Comparison of ENCODE assay signal across 18 cellular contexts in genomic region chr2:86042256-86043168, GRCh38.
A peak's percentile ranks its signal among the peaks of the same experiment; 100 is the strongest.
DNase-seq lines count a peak whose midpoint lies in the region; ATAC-seq, FAIRE-seq and TF ChIP-seq lines count a peak whose summit lies in the region.
"Had no signal": no experiment of that assay in that cellular context is flagged by ENCODE, and none has a peak within 500 bp of the region (broad histone marks: within the 10 kb centered on the region; RNA-seq: fewer than 3 reads in every experiment).

No MANE protein-coding gene starts in this region.

- H3K4me3 ChIP-seq in CD4-positive, alpha-beta memory T cell (ENCODE audit: low read length in 2 of 2): no peak overlapping the region
- H3K4me3 ChIP-seq in astrocyte (ENCODE audit: insufficient read depth, low read depth, low read length) (no peak overlapping the region), gastroesophageal sphincter (no peak overlapping the region)
- H3K4me3 ChIP-seq: esophagus muscularis mucosa, MG63, upper lobe of left lung had no signal

- H3K9me3 ChIP-seq in CD4-positive, alpha-beta memory T cell (ENCODE audit: control insufficient read depth in 1 of 2, low read length in 2 of 2): no peaks in the 10 kb centered on the region
- H3K9me3 ChIP-seq in astrocyte (ENCODE audit: insufficient read depth, low read depth, low read length) (no peaks in the 10 kb centered on the region), gastroesophageal sphincter (no peaks in the 10 kb centered on the region)
- H3K9me3 ChIP-seq: esophagus muscularis mucosa, MG63, upper lobe of left lung had no signal

- DNase-seq in activated CD4-positive, alpha-beta T cell treated with anti-CD3 and anti-CD28 coated beads, Interleukin-2, amount 10 ng/mL, durations not matched to agents 7 days and 5 days: no peak
- no peak for DNase-seq in activated CD4-positive, alpha-beta T cell treated with anti-CD3 and anti-CD28 coated beads, Interleukin-2, amount 10 ng/mL, durations not matched to agents 24 days and 14 days
- DNase-seq in CD4-positive, alpha-beta memory T cell: no peak
- no peak for DNase-seq in astrocyte (ENCODE audit: low read depth)
- DNase-seq in posterior vena cava (ENCODE audit: low spot score): peak; percentile 34
- no peak for DNase-seq in NCI-H524 treated with DMSO at 0.1 percent for 48 hours (lab: John Stamatoyannopoulos, UW)
- DNase-seq in AG08396 (ENCODE audit: low spot score): no peak
- DNase-seq: activated CD4-positive, alpha-beta T cell treated with anti-CD3 and anti-CD28 coated beads, Interleukin-2, amount 50 U/mL, for 1 hour; DMS79 treated with DMSO at 0.1 percent for 48 hours; mesendoderm; MG63; NCI-H1930; NCI-H524; upper lobe of left lung had no signal

- H3K27ac ChIP-seq in CD4-positive, alpha-beta memory T cell (ENCODE audit: low read depth, low read length): no peak overlapping the region
- H3K27ac ChIP-seq in astrocyte (ENCODE audit: low read depth, low read length) (no peak overlapping the region), gastroesophageal sphincter (no peak overlapping the region)
- H3K27ac ChIP-seq: C4-2B, esophagus muscularis mucosa had no signal

- H3K4me1 ChIP-seq in CD4-positive, alpha-beta memory T cell (ENCODE audit: insufficient read depth, low read length): peaks cover 46% of the 10 kb centered on the region
- H3K4me1 ChIP-seq in astrocyte (ENCODE audit: insufficient read depth, low read length) (peaks cover 11% of the 10 kb centered on the region), gastroesophageal sphincter (peaks cover 0 to 19% (median 12%) of the 10 kb centered on the region in 3 donors)

- H3K9me3 Mint-ChIP-seq in activated CD4-positive, alpha-beta T cell treated with anti-CD3 and anti-CD28 coated beads, Interleukin-2, amount 10 ng/mL, durations not matched to agents 7 days and 5 days: no peaks in the 10 kb centered on the region
- H3K9me3 Mint-ChIP-seq in activated CD4-positive, alpha-beta T cell treated with anti-CD3 and anti-CD28 coated beads, Interleukin-2, amount 10 ng/mL, durations not matched to agents 24 days and 14 days: no peaks in the 10 kb centered on the region
- H3K9me3 Mint-ChIP-seq in CD4-positive, alpha-beta memory T cell: peaks cover 0 to 3% (median 0%) of the 10 kb centered on the region in 8 donors
- H3K9me3 Mint-ChIP-seq in astrocyte (ENCODE audit: unreplicated experiment): no peaks in the 10 kb centered on the region
- H3K9me3 Mint-ChIP-seq: dendritic cell treated with granulocyte-macrophage colony-stimulating factor and Interleukin-4, amounts not matched to agents 40 ng/mL and 50 ng/mL, for 4 days had no signal

- TF ChIP-seq EP300 in gastroesophageal sphincter (IDR thresholded peaks at IDR 0.05): no peak

- H3K9ac ChIP-seq in astrocyte (ENCODE audit: low read length): no peak overlapping the region

- H3K27me3 Mint-ChIP-seq in activated CD4-positive, alpha-beta T cell treated with anti-CD3 and anti-CD28 coated beads, Interleukin-2, amount 10 ng/mL, durations not matched to agents 7 days and 5 days: no peaks in the 10 kb centered on the region
- no peaks in the 10 kb centered on the region for H3K27me3 Mint-ChIP-seq in activated CD4-positive, alpha-beta T cell treated with anti-CD3 and anti-CD28 coated beads, Interleukin-2, amount 10 ng/mL, durations not matched to agents 24 days and 14 days
- H3K27me3 Mint-ChIP-seq in CD4-positive, alpha-beta memory T cell: peaks cover 0 to 2% of the 10 kb centered on the region in 2 donors
- no peaks in the 10 kb centered on the region for H3K27me3 Mint-ChIP-seq in astrocyte (ENCODE audit: low read depth, unreplicated experiment)
- H3K27me3 Mint-ChIP-seq: dendritic cell treated with granulocyte-macrophage colony-stimulating factor and Interleukin-4, amounts not matched to agents 40 ng/mL and 50 ng/mL, for 4 days had no signal

- no peaks in the 10 kb centered on the region for H4K20me1 ChIP-seq in astrocyte (ENCODE audit: insufficient read depth, low read length)

- peaks cover 52% of the 10 kb centered on the region for H3K4me1 Mint-ChIP-seq in activated CD4-positive, alpha-beta T cell treated with anti-CD3 and anti-CD28 coated beads, Interleukin-2, amount 10 ng/mL, durations not matched to agents 7 days and 5 days
- H3K4me1 Mint-ChIP-seq in activated CD4-positive, alpha-beta T cell treated with anti-CD3 and anti-CD28 coated beads, Interleukin-2, amount 10 ng/mL, durations not matched to agents 24 days and 14 days: peaks cover 50% of the 10 kb centered on the region
- peaks cover 38 to 53% (median 45%) of the 10 kb centered on the region in 4 donors for H3K4me1 Mint-ChIP-seq in CD4-positive, alpha-beta memory T cell
- peaks cover 15% of the 10 kb centered on the region for H3K4me1 Mint-ChIP-seq in astrocyte (ENCODE audit: low read depth, unreplicated experiment)

- CTCF ChIA-PET in activated CD4-positive, alpha-beta T cell treated with anti-CD3 and anti-CD28 coated beads, Interleukin-2, amount 10 ng/mL, durations not matched to agents 7 days and 5 days (lab: Charles Lee): interaction anchor here (0.6 to 1.9 kb wide), 8 partner anchors 8 to 426 kb away, joined by 3 to 5 read pairs (median 4); no protein-coding TSS in a partner anchor
- CTCF ChIA-PET in CD4-positive, alpha-beta memory T cell (lab: Charles Lee; ENCODE audit: partially characterized antibody): interaction anchor here (0.9 to 9.9 kb wide), 9 partner anchors 13 to 213 kb away, joined by 4 to 150 read pairs (median 6); partner anchors contain the start of gene ST3GAL5

- peaks cover 58% of the 10 kb centered on the region for H3K36me3 Mint-ChIP-seq in activated CD4-positive, alpha-beta T cell treated with anti-CD3 and anti-CD28 coated beads, Interleukin-2, amount 10 ng/mL, durations not matched to agents 7 days and 5 days (ENCODE audit: low read depth)
- peaks cover 83% of the 10 kb centered on the region for H3K36me3 Mint-ChIP-seq in activated CD4-positive, alpha-beta T cell treated with anti-CD3 and anti-CD28 coated beads, Interleukin-2, amount 10 ng/mL, durations not matched to agents 24 days and 14 days (ENCODE audit: low read depth)
- peaks cover 36 to 60% of the 10 kb centered on the region in 2 donors for H3K36me3 Mint-ChIP-seq in CD4-positive, alpha-beta memory T cell
- peaks cover 44% of the 10 kb centered on the region for H3K36me3 Mint-ChIP-seq in astrocyte (ENCODE audit: low read depth, unreplicated experiment)

- 92 to 94% methylated on average over 6 to 9 of the region's 12 CpGs for WGBS in gastroesophageal sphincter (ENCODE audit: low coverage in 1 of 2), 2 donors

- H3K4me2 ChIP-seq in astrocyte (ENCODE audit: low read length): no peak overlapping the region

- H2AFZ ChIP-seq in astrocyte (ENCODE audit: low read depth, low read length): no peak overlapping the region

- intact Hi-C loops in activated CD4-positive, alpha-beta T cell treated with anti-CD3 and anti-CD28 coated beads, Interleukin-2, amount 10 ng/mL, durations not matched to agents 24 days and 14 days (cut with micrococcal nuclease): no loop called here
- intact Hi-C loops in CD4-positive, alpha-beta memory T cell (cut with micrococcal nuclease): no loop called here
- intact Hi-C loops in posterior vena cava (cut with DNase I): no loop called here

- ATAC-seq in gastroesophageal sphincter: no peak

- no peak for FAIRE-seq in astrocyte (lab: Jason Lieb, UNC)

- H3K79me2 ChIP-seq in astrocyte (ENCODE audit: insufficient read depth, low read length): no peaks in the 10 kb centered on the region

- H3K27me3 ChIP-seq in CD4-positive, alpha-beta memory T cell (ENCODE audit: insufficient read depth, low read length): no peaks in the 10 kb centered on the region
- H3K27me3 ChIP-seq in astrocyte (ENCODE audit: insufficient read depth, low read length): no peaks in the 10 kb centered on the region
- no peaks in the 10 kb centered on the region for H3K27me3 ChIP-seq in gastroesophageal sphincter
- H3K27me3 ChIP-seq: esophagus muscularis mucosa, MG63, upper lobe of left lung had no signal

- POLR2A ChIA-PET in activated CD4-positive, alpha-beta T cell treated with anti-CD3 and anti-CD28 coated beads, Interleukin-2, amount 10 ng/mL, durations not matched to agents 7 days and 5 days (lab: Charles Lee): interaction anchor here (0.6 kb wide), 1 partner anchor 399 kb away, joined by 3 read pairs; no protein-coding TSS in a partner anchor
- POLR2A ChIA-PET in CD4-positive, alpha-beta memory T cell (lab: Charles Lee; ENCODE audit: partially characterized antibody): interaction anchor here (1.6 to 2.2 kb wide), 2 partner anchors 48 to 189 kb away, joined by 5 to 7 read pairs; no protein-coding TSS in a partner anchor

- no peak for TF ChIP-seq POLR2A in gastroesophageal sphincter (IDR thresholded peaks at IDR 0.05)

- H3K27ac Mint-ChIP-seq in activated CD4-positive, alpha-beta T cell treated with anti-CD3 and anti-CD28 coated beads, Interleukin-2, amount 10 ng/mL, durations not matched to agents 7 days and 5 days: peak overlapping the region; percentile 74
- no peak overlapping the region for H3K27ac Mint-ChIP-seq in activated CD4-positive, alpha-beta T cell treated with anti-CD3 and anti-CD28 coated beads, Interleukin-2, amount 10 ng/mL, durations not matched to agents 24 days and 14 days
- H3K27ac Mint-ChIP-seq in CD4-positive, alpha-beta memory T cell: peak overlapping the region; percentile 63 to 100 (median 96)
- peak overlapping the region; percentile 41 for H3K27ac Mint-ChIP-seq in astrocyte (ENCODE audit: unreplicated experiment)
- H3K27ac Mint-ChIP-seq: dendritic cell treated with granulocyte-macrophage colony-stimulating factor and Interleukin-4, amounts not matched to agents 40 ng/mL and 50 ng/mL, for 4 days had no signal

- H3K4me3 Mint-ChIP-seq in activated CD4-positive, alpha-beta T cell treated with anti-CD3 and anti-CD28 coated beads, Interleukin-2, amount 10 ng/mL, durations not matched to agents 7 days and 5 days: no peak overlapping the region
- no peak overlapping the region for H3K4me3 Mint-ChIP-seq in activated CD4-positive, alpha-beta T cell treated with anti-CD3 and anti-CD28 coated beads, Interleukin-2, amount 10 ng/mL, durations not matched to agents 24 days and 14 days
- H3K4me3 Mint-ChIP-seq in CD4-positive, alpha-beta memory T cell: peak overlapping the region in 3 of 8 donors; percentile 4 to 46 (median 29)
- H3K4me3 Mint-ChIP-seq in astrocyte (ENCODE audit: unreplicated experiment): no peak overlapping the region
- H3K4me3 Mint-ChIP-seq: dendritic cell treated with granulocyte-macrophage colony-stimulating factor and Interleukin-4, amounts not matched to agents 40 ng/mL and 50 ng/mL, for 4 days had no signal

- H3K36me3 ChIP-seq in CD4-positive, alpha-beta memory T cell (ENCODE audit: insufficient read depth, low read length): peaks cover 36% of the 10 kb centered on the region
- H3K36me3 ChIP-seq in astrocyte (ENCODE audit: insufficient read depth, low read length): peaks cover 42% of the 10 kb centered on the region
- H3K36me3 ChIP-seq in gastroesophageal sphincter: peaks cover 0 to 94% of the 10 kb centered on the region in 2 donors

- TF ChIP-seq CTCF in astrocyte (IDR thresholded peaks at IDR 0.05; ENCODE audit: insufficient read depth, low read depth, low read length) (no peak), gastroesophageal sphincter (IDR thresholded peaks at IDR 0.05) (no peak)
